In genomic region chr1:204172404-204173049, GRCh38 we compare ENCODE assay signal across 22 cellular contexts. TPM values are rescaled to one million over a fixed set of nuclear protein-coding genes. Genes with fewer than 3 reads are reported as not detected.
"Had no signal": no experiment of that assay in that cellular context is flagged by ENCODE, and none has a peak within 500 bp of the region (broad histone marks: within the 10 kb centered on the region; RNA-seq: fewer than 3 reads in every experiment).

No MANE protein-coding gene starts in this region.

- H3K4me3 ChIP-seq: coronary artery, esophagus squamous epithelium, heart left ventricle, lower lobe of right lung, right atrium auricular region, transverse colon had no signal

- H3K4me1 ChIP-seq: heart left ventricle, lower lobe of right lung, right atrium auricular region, transverse colon had no signal

- DNase-seq: activated CD4-positive, alpha-beta T cell treated with anti-CD3 and anti-CD28 coated beads, Interleukin-2, amount 10 ng/mL, durations not matched to agents 7 days and 5 days; activated CD4-positive, CD25-positive, alpha-beta regulatory T cell; activated CD8-positive, alpha-beta memory T cell treated with anti-CD3 and anti-CD28 coated beads, Interleukin-2, amount 50 U/mL, for 48 hours; activated naive CD8-positive, alpha-beta T cell treated with anti-CD3 and anti-CD28 coated beads for 36 hours; activated T-cell treated with anti-CD3 and anti-CD28 coated beads, Interleukin-2, amount 50 U/mL, for 72 hours; esophagus squamous epithelium; heart left ventricle; immature natural killer cell; lower lobe of right lung; stimulated activated CD4-positive, alpha-beta T cell treated with anti-CD3 and anti-CD28 coated beads, Interleukin-15, amount 100 ng/mL, for 24 hours; stimulated activated CD4-positive, alpha-beta T cell treated with anti-CD3 and anti-CD28 coated beads, Interleukin-4, amount 100 ng/mL, for 24 hours; stimulated activated naive CD4-positive, alpha-beta T cell; T-helper 2 cell; transverse colon had no signal

- FAIRE-seq: TTC549 had no signal

- H3K27ac Mint-ChIP-seq: activated CD4-positive, alpha-beta T cell treated with anti-CD3 and anti-CD28 coated beads, Interleukin-2, amount 10 ng/mL, durations not matched to agents 7 days and 5 days; activated naive CD8-positive, alpha-beta T cell treated with anti-CD3 and anti-CD28 coated beads for 36 hours; activated T-cell treated with anti-CD3 and anti-CD28 coated beads, Interleukin-2, amount 50 U/mL, for 72 hours; immature natural killer cell; natural killer cell treated with Interleukin-12 subunit alpha and Interleukin-12 subunit beta and Interleukin-15 and Interleukin-18, amount 100 ng/mL, for 72 hours; progenitor cell of endocrine pancreas had no signal

- H3K36me3 ChIP-seq: esophagus squamous epithelium, heart left ventricle, lower lobe of right lung, right atrium auricular region, transverse colon had no signal

- H3K27me3 Mint-ChIP-seq: activated naive CD8-positive, alpha-beta T cell treated with anti-CD3 and anti-CD28 coated beads for 36 hours; central memory CD8-positive, alpha-beta T cell; progenitor cell of endocrine pancreas had no signal

- H3K36me3 Mint-ChIP-seq: activated naive CD8-positive, alpha-beta T cell treated with anti-CD3 and anti-CD28 coated beads for 36 hours; brain had no signal

- H3K4me3 Mint-ChIP-seq: activated CD4-positive, alpha-beta T cell treated with anti-CD3 and anti-CD28 coated beads, Interleukin-2, amount 10 ng/mL, durations not matched to agents 7 days and 5 days; activated naive CD8-positive, alpha-beta T cell treated with anti-CD3 and anti-CD28 coated beads for 36 hours; activated T-cell treated with anti-CD3 and anti-CD28 coated beads, Interleukin-2, amount 50 U/mL, for 72 hours; brain; central memory CD8-positive, alpha-beta T cell; immature natural killer cell; natural killer cell treated with Interleukin-12 subunit alpha and Interleukin-12 subunit beta and Interleukin-15 and Interleukin-18, amount 100 ng/mL, for 72 hours had no signal

- H3K27ac ChIP-seq: coronary artery, heart left ventricle, lower lobe of right lung, right atrium auricular region, transverse colon had no signal

- ATAC-seq: activated T-cell treated with anti-CD3 and anti-CD28 coated beads, Interleukin-2, amount 50 U/mL, for 72 hours; heart left ventricle; natural killer cell treated with Interleukin-12 subunit alpha and Interleukin-12 subunit beta and Interleukin-15 and Interleukin-18, amount 100 ng/mL, for 72 hours had no signal

- H3K27me3 ChIP-seq: right atrium auricular region had no signal

- H3K4me1 Mint-ChIP-seq: activated CD4-positive, alpha-beta T cell treated with anti-CD3 and anti-CD28 coated beads, Interleukin-2, amount 10 ng/mL, durations not matched to agents 7 days and 5 days; activated naive CD8-positive, alpha-beta T cell treated with anti-CD3 and anti-CD28 coated beads for 36 hours; brain; central memory CD8-positive, alpha-beta T cell; immature natural killer cell had no signal

RNA-seq across cellular contexts. Expression of gene REN, which starts 6.4 kb away (rescaled TPM):
- total RNA-seq: activated CD4-positive, alpha-beta T cell treated with anti-CD3 and anti-CD28 coated beads, Interleukin-2, amount 10 ng/mL, durations not matched to agents 7 days and 5 days; activated naive CD8-positive, alpha-beta T cell treated with anti-CD3 and anti-CD28 coated beads for 36 hours; activated T-cell treated with anti-CD3 and anti-CD28 coated beads, Interleukin-2, amount 50 U/mL, for 72 hours; heart left ventricle; natural killer cell treated with Interleukin-12 subunit alpha and Interleukin-12 subunit beta and Interleukin-15 and Interleukin-18, amount 100 ng/mL, for 72 hours; progenitor cell of endocrine pancreas; skeletal muscle tissue had no signal
- polyA plus RNA-seq: heart left ventricle, immature natural killer cell had no signal

RNA-seq across cellular contexts. Expression of gene KISS1, which starts 23.8 kb away (rescaled TPM):
- total RNA-seq: activated CD4-positive, alpha-beta T cell treated with anti-CD3 and anti-CD28 coated beads, Interleukin-2, amount 10 ng/mL, durations not matched to agents 7 days and 5 days; activated naive CD8-positive, alpha-beta T cell treated with anti-CD3 and anti-CD28 coated beads for 36 hours; activated T-cell treated with anti-CD3 and anti-CD28 coated beads, Interleukin-2, amount 50 U/mL, for 72 hours; esophagus squamous epithelium; heart left ventricle; lower lobe of right lung; natural killer cell treated with Interleukin-12 subunit alpha and Interleukin-12 subunit beta and Interleukin-15 and Interleukin-18, amount 100 ng/mL, for 72 hours; progenitor cell of endocrine pancreas; right atrium auricular region; skeletal muscle tissue; transverse colon had no signal
- polyA plus RNA-seq: heart left ventricle, immature natural killer cell had no signal

RNA-seq across cellular contexts. Expression of gene GOLT1A, which starts 41.3 kb away (rescaled TPM):
- total RNA-seq: activated CD4-positive, alpha-beta T cell treated with anti-CD3 and anti-CD28 coated beads, Interleukin-2, amount 10 ng/mL, durations not matched to agents 7 days and 5 days; natural killer cell treated with Interleukin-12 subunit alpha and Interleukin-12 subunit beta and Interleukin-15 and Interleukin-18, amount 100 ng/mL, for 72 hours; right atrium auricular region; skeletal muscle tissue had no signal
- polyA plus RNA-seq: immature natural killer cell had no signal
